In the genomic region with DNA sequence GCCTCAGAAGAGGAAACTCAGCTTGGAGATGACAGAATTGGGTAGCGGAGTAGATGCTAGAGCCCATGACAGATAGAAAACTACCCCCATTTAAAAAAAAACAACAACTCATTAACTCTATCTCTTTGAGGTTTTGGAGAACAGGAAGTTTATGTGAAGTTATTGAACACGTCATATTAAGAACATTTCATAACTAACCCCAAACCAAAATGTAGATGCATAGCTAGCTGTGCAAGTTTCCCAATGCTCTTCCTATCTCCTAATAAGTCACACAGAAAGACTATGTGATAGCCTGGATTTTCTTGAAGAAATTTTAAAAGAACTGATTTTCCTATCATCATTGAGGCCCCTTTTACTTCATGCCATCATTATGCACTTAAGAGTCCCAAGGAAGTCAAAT, we compare ENCODE assay signal across 19 cellular contexts. TPM values are rescaled to one million over a fixed set of nuclear protein-coding genes. Genes with fewer than 3 reads are reported as not detected.
DNase-seq lines count a peak whose midpoint lies in the region; ATAC-seq and TF ChIP-seq lines count a peak whose summit lies in the region.
"Had no signal": no experiment of that assay in that cellular context is flagged by ENCODE, and none has a peak within 500 bp of the region (broad histone marks: within the 10 kb centered on the region; RNA-seq: fewer than 3 reads in every experiment).

No MANE protein-coding gene starts in this region.

- POLR2A ChIA-PET in T-cell (lab: Charles Lee) = no interaction called here
- POLR2A ChIA-PET in naive thymus-derived CD8-positive, alpha-beta T cell (lab: Charles Lee) = no interaction called here

- CTCF ChIA-PET in T-cell (lab: Charles Lee) = no interaction called here

- H3K4me1 ChIP-seq in lower lobe of right lung = no peaks in the 10 kb centered on the region
- H3K4me1 ChIP-seq: SJCRH30 had no signal

- peaks cover 3% of the 10 kb centered on the region for H3K4me1 Mint-ChIP-seq in activated naive CD8-positive, alpha-beta T cell (ENCODE audit: low read depth)
- no peaks in the 10 kb centered on the region for H3K4me1 Mint-ChIP-seq in activated naive CD8-positive, alpha-beta T cell treated with anti-CD3 and anti-CD28 coated beads, Interleukin-2, amount 50 U/mL, for 24 hours
- peaks cover 0 to 8% (median 4%) of the 10 kb centered on the region in 3 donors for H3K4me1 Mint-ChIP-seq in T-cell
- peaks cover 0 to 12% (median 3%) of the 10 kb centered on the region in 4 donors for H3K4me1 Mint-ChIP-seq in naive thymus-derived CD8-positive, alpha-beta T cell
- H3K4me1 Mint-ChIP-seq: GM23338 had no signal

- TF ChIP-seq CTCF in lower lobe of right lung (IDR thresholded peaks at IDR 0.05) = no peak

- no peak overlapping the region for H3K27ac ChIP-seq in lower lobe of right lung
- H3K27ac ChIP-seq: KMS-11, SJCRH30 had no signal

- intact Hi-C loops in lower lobe of right lung (cut with DNase I) = no loop called here

- H3K9me3 Mint-ChIP-seq in activated naive CD8-positive, alpha-beta T cell (ENCODE audit: low read depth) = no peaks in the 10 kb centered on the region
- no peaks in the 10 kb centered on the region for H3K9me3 Mint-ChIP-seq in activated naive CD8-positive, alpha-beta T cell treated with anti-CD3 and anti-CD28 coated beads, Interleukin-2, amount 50 U/mL, for 24 hours
- H3K9me3 Mint-ChIP-seq in T-cell = no peaks in the 10 kb centered on the region
- H3K9me3 Mint-ChIP-seq in naive thymus-derived CD8-positive, alpha-beta T cell = no peaks in the 10 kb centered on the region
- H3K9me3 Mint-ChIP-seq: GM23338 had no signal

- no peak for DNase-seq in activated naive CD8-positive, alpha-beta T cell treated with anti-CD3 and anti-CD28 coated beads, Interleukin-2, amount 50 U/mL, for 24 hours
- peak; percentile 16 for DNase-seq in EL
- no peak for DNase-seq in T-cell
- no peak for DNase-seq in naive thymus-derived CD8-positive, alpha-beta T cell
- DNase-seq in hippocampal formation (lab: John Stamatoyannopoulos, UW) = no peak
- no peak for DNase-seq in lower lobe of right lung
- DNase-seq: AML-193, Calu3, NCI-H1092 treated with DMSO at 0.1 percent for 48 hours, NCI-H2081, NCI-H2171 treated with DMSO at 0.1 percent for 48 hours, NCI-H446 treated with DMSO at 0.1 percent for 48 hours, SJCRH30 had no signal

- H3K27me3 ChIP-seq in lower lobe of right lung (ENCODE audit: low read depth) = no peaks in the 10 kb centered on the region
- H3K27me3 ChIP-seq: SJCRH30 had no signal

- peak overlapping the region; percentile 28 for H3K27ac Mint-ChIP-seq in activated naive CD8-positive, alpha-beta T cell
- H3K27ac Mint-ChIP-seq in activated naive CD8-positive, alpha-beta T cell treated with anti-CD3 and anti-CD28 coated beads, Interleukin-2, amount 50 U/mL, for 24 hours = no peak overlapping the region
- peak overlapping the region; percentile 5 to 73 for H3K27ac Mint-ChIP-seq in T-cell
- H3K27ac Mint-ChIP-seq in naive thymus-derived CD8-positive, alpha-beta T cell = peak overlapping the region; percentile 7 to 79 (median 48)
- H3K27ac Mint-ChIP-seq: CD14-positive monocyte, GM23338 had no signal

- H3K27me3 Mint-ChIP-seq in activated naive CD8-positive, alpha-beta T cell = no peaks in the 10 kb centered on the region
- no peaks in the 10 kb centered on the region for H3K27me3 Mint-ChIP-seq in activated naive CD8-positive, alpha-beta T cell treated with anti-CD3 and anti-CD28 coated beads, Interleukin-2, amount 50 U/mL, for 24 hours
- no peaks in the 10 kb centered on the region for H3K27me3 Mint-ChIP-seq in T-cell
- no peaks in the 10 kb centered on the region for H3K27me3 Mint-ChIP-seq in naive thymus-derived CD8-positive, alpha-beta T cell

- H3K4me3 Mint-ChIP-seq in activated naive CD8-positive, alpha-beta T cell = no peak overlapping the region
- H3K4me3 Mint-ChIP-seq in activated naive CD8-positive, alpha-beta T cell treated with anti-CD3 and anti-CD28 coated beads, Interleukin-2, amount 50 U/mL, for 24 hours = no peak overlapping the region
- no peak overlapping the region for H3K4me3 Mint-ChIP-seq in T-cell
- H3K4me3 Mint-ChIP-seq in naive thymus-derived CD8-positive, alpha-beta T cell = no peak overlapping the region
- H3K4me3 Mint-ChIP-seq: CD14-positive monocyte, GM23338 had no signal

- no peaks in the 10 kb centered on the region for H3K9me3 ChIP-seq in lower lobe of right lung
- H3K9me3 ChIP-seq: SJCRH30 had no signal

- peaks cover 19% of the 10 kb centered on the region for H3K36me3 Mint-ChIP-seq in activated naive CD8-positive, alpha-beta T cell
- H3K36me3 Mint-ChIP-seq in activated naive CD8-positive, alpha-beta T cell treated with anti-CD3 and anti-CD28 coated beads, Interleukin-2, amount 50 U/mL, for 24 hours (ENCODE audit: low read depth) = peaks cover 22% of the 10 kb centered on the region
- H3K36me3 Mint-ChIP-seq in T-cell = peaks cover 65% of the 10 kb centered on the region
- H3K36me3 Mint-ChIP-seq in naive thymus-derived CD8-positive, alpha-beta T cell = peaks cover 6 to 80% (median 42%) of the 10 kb centered on the region in 3 donors
- H3K36me3 Mint-ChIP-seq: CD14-positive monocyte had no signal

- ATAC-seq in activated naive CD8-positive, alpha-beta T cell treated with anti-CD3 and anti-CD28 coated beads, Interleukin-2, amount 50 U/mL, for 24 hours = no peak
- ATAC-seq in T-cell (replicated peaks in 1 of 4) = no peak
- no peak for ATAC-seq in naive thymus-derived CD8-positive, alpha-beta T cell
- no peak for ATAC-seq in lower lobe of right lung
- ATAC-seq: GM23338, HCT116, Panc1 had no signal

- H3K36me3 ChIP-seq in lower lobe of right lung = peaks cover 35% of the 10 kb centered on the region

- H3K4me3 ChIP-seq in lower lobe of right lung = no peak overlapping the region
- H3K4me3 ChIP-seq: GM23338, SJCRH30 had no signal

RNA-seq across cellular contexts. Expression of a gene that starts 28.4 kb away (rescaled TPM):
- total RNA-seq in T-cell (1 to 10 TPM; 1.0 to 3.8 (median 2.1) TPM), lower lobe of right lung (5.3 TPM)
- 1 to 10 TPM; 1.3 to 1.8 TPM for total RNA-seq in naive thymus-derived CD8-positive, alpha-beta T cell
- polyA plus RNA-seq in naive thymus-derived CD8-positive, alpha-beta T cell = 1 to 10 TPM; 1.6 to 2.3 (median 2.2) TPM
